8 cellular contexts compared by ENCODE assay signal in the genomic region with DNA sequence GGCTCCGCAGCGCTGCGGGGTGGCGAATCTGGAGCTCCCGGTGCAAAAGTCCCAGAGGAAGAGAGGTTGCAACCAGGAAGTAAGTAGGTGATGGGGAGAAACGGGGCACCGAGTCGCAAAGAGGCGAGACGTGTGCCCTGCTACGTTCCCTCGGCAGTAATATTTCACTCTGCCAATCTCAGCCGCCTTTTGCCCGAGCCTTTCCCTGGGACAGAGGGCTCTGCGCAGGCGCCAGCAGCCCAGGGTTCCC. TPM values are rescaled to one million over a fixed set of nuclear protein-coding genes. Genes with fewer than 3 reads are reported as not detected.
DNase-seq lines count a peak whose midpoint lies in the region; ATAC-seq and TF ChIP-seq lines count a peak whose summit lies in the region.

Gene NR1D1 (minus strand): TSS at position 171 of the 250 bp plus-strand sequence. CDS start 495 bp downstream, outside the sequence.

- H3K9ac ChIP-seq in iPS-20b (ENCODE audit: low read depth, low read length) (peak within 1 kb of the TSS; percentile 37; the same call in 1 of the 2 replicates), stomach smooth muscle (ENCODE audit: low read length in 2 of 2) (peak within 1 kb of the TSS; percentile 90 to 92)

- DNase-seq in adrenal gland (no peak), T1000 (lab: John Stamatoyannopoulos, UW) (no peak), GM10248 (ENCODE audit: extremely low spot score) (no peak)

- TF ChIP-seq POLR2A in adrenal gland (IDR thresholded peaks at IDR 0.05), result peak; percentile 96 to 100

- ATAC-seq in HG02642 (IDR thresholded peaks at IDR 0.05; ENCODE audit: poor library complexity, unreplicated experiment) (peak; percentile 0), GM21717 (IDR thresholded peaks at IDR 0.05; ENCODE audit: unreplicated experiment) (no peak), HG03280 (IDR thresholded peaks at IDR 0.05; ENCODE audit: unreplicated experiment) (no peak)

- intact Hi-C loops in adrenal gland (cut with DNase I), result no loop called here

- H3K36me3 ChIP-seq in adrenal gland (replicated peaks in 1 of 2) (peaks cover 0 to 26% of the 10 kb centered on the region in 2 donors), iPS-20b (ENCODE audit: insufficient read depth, low read depth, low read length) (peaks cover 17% of the 10 kb centered on the region), stomach smooth muscle (ENCODE audit: control insufficient read depth in 2 of 2, insufficient read depth in 2 of 2, low read length in 2 of 2) (peaks cover 23 to 25% of the 10 kb centered on the region in 2 donors)

- POLR2A ChIA-PET in GM10248 (lab: Yijun Ruan, JAX), result no interaction called here

- H3K9me3 ChIP-seq in adrenal gland (replicated peaks in 1 of 3), result no peaks in the 10 kb centered on the region
- H3K9me3 ChIP-seq in iPS-20b (ENCODE audit: insufficient read depth, low read depth, low read length), result no peaks in the 10 kb centered on the region; the same call in 1 of the 2 replicates
- no peaks in the 10 kb centered on the region for H3K9me3 ChIP-seq in stomach smooth muscle (ENCODE audit: control insufficient read depth in 2 of 2, low read length in 2 of 2)

- CTCF ChIA-PET in GM10248 (lab: Yijun Ruan, JAX), result interaction anchor here (0.8 to 10.7 kb wide), 10 partner anchors 11 to 254 kb away, joined by 3 to 180 read pairs (median 6); no protein-coding TSS in a partner anchor

- H3K27ac ChIP-seq in adrenal gland (peak within 1 kb of the TSS; percentile 95 to 100 (median 97)), iPS-20b (ENCODE audit: low read length) (no peak within 1 kb of the TSS), stomach smooth muscle (ENCODE audit: low read length) (peak within 1 kb of the TSS; percentile 94)

- TF ChIP-seq CTCF in adrenal gland (IDR thresholded peaks at IDR 0.05), result no peak
- TF ChIP-seq CTCF in GM10248 (IDR thresholded peaks at IDR 0.05; ENCODE audit: control extremely low read depth, extremely low read depth, low read depth, missing control alignments), result no peak

- H3K4me3 ChIP-seq in adrenal gland (peak within 1 kb of the TSS; percentile 48 to 92 (median 68)), iPS-20b (ENCODE audit: low read length) (peak within 1 kb of the TSS; percentile 65), stomach smooth muscle (ENCODE audit: low read length in 2 of 2) (peak within 1 kb of the TSS; percentile 99 to 100)

- H3K27me3 ChIP-seq in adrenal gland (no peaks in the 10 kb centered on the region), iPS-20b (ENCODE audit: insufficient read depth, low read length) (peaks cover 38% of the 10 kb centered on the region), stomach smooth muscle (ENCODE audit: control insufficient read depth in 1 of 2, insufficient read depth in 2 of 2, low read length in 2 of 2) (no peaks in the 10 kb centered on the region)

- 0% methylated on average over 13 to 16 of the region's 16 CpGs for WGBS in adrenal gland, 4 donors

- H3K4me1 ChIP-seq in adrenal gland (replicated peaks in 1 of 2) (peaks cover 55 to 56% of the 10 kb centered on the region in 2 donors), iPS-20b (ENCODE audit: insufficient read depth, low read length) (peaks cover 27% of the 10 kb centered on the region), stomach smooth muscle (ENCODE audit: control insufficient read depth, insufficient read depth, low read length) (peaks cover 73% of the 10 kb centered on the region)

RNA-seq across cellular contexts. Expression of gene NR1D1, which starts in this region (rescaled TPM):
- total RNA-seq in adrenal gland, result 10 to 100 TPM; 14.0 to 69.1 (median 41.4) TPM
- polyA plus RNA-seq in adrenal gland, result 10 to 100 TPM; 34.5 to 59.0 (median 36.6) TPM
